19 cellular contexts compared by ENCODE assay signal in genomic region chr5:6748142-6748541, GRCh38.
"Had no signal": no experiment of that assay in that cellular context is flagged by ENCODE, and none has a peak within 500 bp of the region (broad histone marks: within the 10 kb centered on the region; RNA-seq: fewer than 3 reads in every experiment).

No MANE protein-coding gene starts in this region.

- H3K4me1 ChIP-seq: body of pancreas had no signal

- H3K9me3 ChIP-seq: body of pancreas, SK-N-SH, tibial artery had no signal

- DNase-seq: activated CD4-positive, alpha-beta T cell treated with anti-CD3 and anti-CD28 coated beads, Interleukin-2, amount 10 ng/mL, durations not matched to agents 24 days and 14 days; activated CD4-positive, CD25-positive, alpha-beta regulatory T cell; activated CD8-positive, alpha-beta memory T cell treated with anti-CD3 and anti-CD28 coated beads for 24 hours; activated CD8-positive, alpha-beta memory T cell treated with anti-CD3 and anti-CD28 coated beads, Interleukin-2, amount 50 U/mL, for 48 hours; activated naive CD8-positive, alpha-beta T cell treated with anti-CD3 and anti-CD28 coated beads, Interleukin-2, amount 10 ng/mL, durations not matched to agents 7 days and 5 days; activated T-cell treated with anti-CD3 and anti-CD28 coated beads, Interleukin-2, amount 50 U/mL, for 48 hours; amygdala; body of pancreas; caudate nucleus; foreskin fibroblast; naive thymus-derived CD8-positive, alpha-beta T cell; nucleus accumbens; retina; SK-N-SH; stimulated activated naive CD8-positive, alpha-beta T cell treated with anti-CD3 and anti-CD28 coated beads, Interleukin-15, Interleukin-2, amounts not matched to agents 100 U/mL and 50 U/mL, for 24 hours; substantia nigra had no signal

- H3K4me3 ChIP-seq: body of pancreas, dorsolateral prefrontal cortex, tibial artery had no signal

- H3K4me3 Mint-ChIP-seq: activated CD4-positive, alpha-beta T cell treated with anti-CD3 and anti-CD28 coated beads, Interleukin-2, amount 10 ng/mL, durations not matched to agents 24 days and 14 days; activated naive CD8-positive, alpha-beta T cell treated with anti-CD3 and anti-CD28 coated beads, Interleukin-2, amount 10 ng/mL, durations not matched to agents 7 days and 5 days; naive thymus-derived CD8-positive, alpha-beta T cell had no signal

- H3K9ac ChIP-seq: SK-N-SH had no signal

- H3K9me3 Mint-ChIP-seq: activated CD4-positive, alpha-beta T cell treated with anti-CD3 and anti-CD28 coated beads, Interleukin-2, amount 10 ng/mL, durations not matched to agents 24 days and 14 days; activated naive CD8-positive, alpha-beta T cell treated with anti-CD3 and anti-CD28 coated beads, Interleukin-2, amount 10 ng/mL, durations not matched to agents 7 days and 5 days; naive thymus-derived CD8-positive, alpha-beta T cell had no signal

- ATAC-seq: body of pancreas; naive thymus-derived CD8-positive, alpha-beta T cell; stimulated activated naive CD8-positive, alpha-beta T cell treated with anti-CD3 and anti-CD28 coated beads, Interleukin-15, Interleukin-2, amounts not matched to agents 100 U/mL and 50 U/mL, for 24 hours had no signal

- H3K27ac Mint-ChIP-seq: activated CD4-positive, alpha-beta T cell treated with anti-CD3 and anti-CD28 coated beads, Interleukin-2, amount 10 ng/mL, durations not matched to agents 24 days and 14 days had no signal

- H3K27me3 Mint-ChIP-seq: activated CD4-positive, alpha-beta T cell treated with anti-CD3 and anti-CD28 coated beads, Interleukin-2, amount 10 ng/mL, durations not matched to agents 24 days and 14 days; activated naive CD8-positive, alpha-beta T cell treated with anti-CD3 and anti-CD28 coated beads, Interleukin-2, amount 10 ng/mL, durations not matched to agents 7 days and 5 days; naive thymus-derived CD8-positive, alpha-beta T cell had no signal

- H3K27ac ChIP-seq: body of pancreas, epithelial cell of prostate, tibial artery had no signal

- H3K27me3 ChIP-seq: body of pancreas, dorsolateral prefrontal cortex, tibial artery had no signal
